20 cellular contexts compared by ENCODE assay signal in the genomic region with DNA sequence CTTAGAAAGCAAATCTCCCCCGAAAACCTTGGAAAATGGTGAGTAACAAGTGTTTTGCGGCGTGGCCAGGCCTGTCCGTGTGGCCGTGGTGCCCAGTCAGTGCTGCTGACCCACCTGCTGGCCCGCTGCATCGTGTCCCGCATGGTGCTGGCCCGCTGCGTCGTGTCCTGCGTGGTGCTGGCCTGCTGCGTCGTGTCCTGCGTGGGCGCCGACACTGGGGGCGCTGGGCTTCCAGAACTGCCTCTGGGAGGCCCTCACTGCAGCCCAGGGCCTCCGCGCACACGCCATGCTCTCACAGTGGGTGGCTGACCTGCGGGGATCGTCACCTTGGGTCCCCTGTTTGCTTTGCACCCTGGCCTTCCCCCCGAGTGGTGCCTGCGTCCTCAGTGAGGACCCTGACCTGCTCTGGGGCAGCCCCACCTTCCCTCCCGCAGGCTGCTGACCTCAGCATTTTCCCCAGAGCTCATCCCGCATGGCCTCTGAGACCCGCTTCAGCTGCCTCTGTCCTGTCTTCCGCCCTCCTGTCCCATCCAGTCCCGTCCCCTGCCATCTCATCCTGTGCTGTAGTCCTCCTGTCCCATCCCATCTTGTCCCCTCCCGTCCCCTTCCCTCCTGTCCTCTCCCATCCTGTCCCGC. TPM values are rescaled to one million over a fixed set of nuclear protein-coding genes. Genes with fewer than 3 reads are reported as not detected.
A peak's percentile ranks its signal among the peaks of the same experiment; 100 is the strongest.
DNase-seq lines count a peak whose midpoint lies in the region; ATAC-seq lines count a peak whose summit lies in the region.
"Had no signal": no experiment of that assay in that cellular context is flagged by ENCODE, and none has a peak within 500 bp of the region (broad histone marks: within the 10 kb centered on the region; RNA-seq: fewer than 3 reads in every experiment).

No MANE protein-coding gene starts in this region.

- no peaks in the 10 kb centered on the region for H3K27me3 Mint-ChIP-seq in activated CD4-positive, alpha-beta memory T cell treated with anti-CD3 and anti-CD28 coated beads, Interleukin-2, amount 10 ng/mL, durations not matched to agents 7 days and 5 days
- H3K27me3 Mint-ChIP-seq in activated CD4-positive, alpha-beta memory T cell treated with anti-CD3 and anti-CD28 coated beads for 36 hours, result no peaks in the 10 kb centered on the region
- H3K27me3 Mint-ChIP-seq: stimulated activated naive CD8-positive, alpha-beta T cell treated with anti-CD3 and anti-CD28 coated beads, Interleukin-15, Interleukin-2, amounts not matched to agents 100 ng/mL and 50 ng/mL, for 24 hours had no signal

- H3K36me3 Mint-ChIP-seq in activated CD4-positive, alpha-beta memory T cell treated with anti-CD3 and anti-CD28 coated beads, Interleukin-2, amount 10 ng/mL, durations not matched to agents 7 days and 5 days (ENCODE audit: low read depth), result peaks cover 40% of the 10 kb centered on the region
- peaks cover 36% of the 10 kb centered on the region for H3K36me3 Mint-ChIP-seq in activated CD4-positive, alpha-beta memory T cell treated with anti-CD3 and anti-CD28 coated beads for 36 hours
- H3K36me3 Mint-ChIP-seq in stimulated activated effector memory CD8-positive, alpha-beta T cell treated with anti-CD3 and anti-CD28 coated beads, Interleukin-12 subunit alpha, Interleukin-12 subunit beta, amount 100 ng/mL, for 72 hours, result peaks cover 98% of the 10 kb centered on the region

- intact Hi-C loops in activated CD4-positive, alpha-beta memory T cell treated with anti-CD3 and anti-CD28 coated beads for 36 hours (cut with micrococcal nuclease), result no loop called here

- no peak for ATAC-seq in stimulated activated effector memory CD8-positive, alpha-beta T cell treated with anti-CD3 and anti-CD28 coated beads, Interleukin-12 subunit alpha, Interleukin-12 subunit beta, amount 100 ng/mL, for 72 hours
- ATAC-seq: right cardiac atrium had no signal

- POLR2A ChIA-PET in activated CD4-positive, alpha-beta memory T cell treated with anti-CD3 and anti-CD28 coated beads, Interleukin-2, amount 10 ng/mL, durations not matched to agents 7 days and 5 days (lab: Charles Lee), result no interaction called here
- POLR2A ChIA-PET in activated CD4-positive, alpha-beta memory T cell treated with anti-CD3 and anti-CD28 coated beads for 36 hours (lab: Charles Lee), result no interaction called here

- H3K27ac Mint-ChIP-seq in activated CD4-positive, alpha-beta memory T cell treated with anti-CD3 and anti-CD28 coated beads, Interleukin-2, amount 10 ng/mL, durations not matched to agents 7 days and 5 days, result peak overlapping the region; percentile 16
- no peak overlapping the region for H3K27ac Mint-ChIP-seq in activated CD4-positive, alpha-beta memory T cell treated with anti-CD3 and anti-CD28 coated beads for 36 hours
- H3K27ac Mint-ChIP-seq in stimulated activated effector memory CD8-positive, alpha-beta T cell treated with anti-CD3 and anti-CD28 coated beads, Interleukin-12 subunit alpha, Interleukin-12 subunit beta, amount 100 ng/mL, for 72 hours, result peak overlapping the region; percentile 76
- H3K27ac Mint-ChIP-seq: stimulated activated naive CD8-positive, alpha-beta T cell treated with anti-CD3 and anti-CD28 coated beads, Interleukin-15, Interleukin-2, amounts not matched to agents 100 ng/mL and 50 ng/mL, for 24 hours had no signal

- DNase-seq in activated CD4-positive, alpha-beta memory T cell treated with anti-CD3 and anti-CD28 coated beads, Interleukin-2, amount 10 ng/mL, durations not matched to agents 7 days and 5 days, result no peak
- DNase-seq in activated CD4-positive, alpha-beta memory T cell treated with anti-CD3 and anti-CD28 coated beads for 36 hours, result no peak
- no peak for DNase-seq in stimulated activated effector memory CD8-positive, alpha-beta T cell treated with anti-CD3 and anti-CD28 coated beads, Interleukin-12 subunit alpha, Interleukin-12 subunit beta, amount 100 ng/mL, for 72 hours (ENCODE audit: low spot score in 2 of 2)
- DNase-seq in superior temporal gyrus (ENCODE audit: extremely low spot score), result no peak
- DNase-seq: activated effector memory CD4-positive, alpha-beta T cell treated with Interleukin-2 at 50 U/mL for 16 hours; amniotic stem cell; central memory CD4-positive, alpha-beta T cell; DMS153; effector CD8-positive, alpha-beta T cell; NCI-H748 treated with DMSO at 0.1 percent for 48 hours; PC-9; right cardiac atrium; T-helper 2 cell had no signal

- CTCF ChIA-PET in activated CD4-positive, alpha-beta memory T cell treated with anti-CD3 and anti-CD28 coated beads, Interleukin-2, amount 10 ng/mL, durations not matched to agents 7 days and 5 days (lab: Charles Lee), result no interaction called here
- CTCF ChIA-PET in activated CD4-positive, alpha-beta memory T cell treated with anti-CD3 and anti-CD28 coated beads for 36 hours (lab: Charles Lee), result interaction anchor here (1.8 kb wide), 1 partner anchor 70 kb away, joined by 4 read pairs; no protein-coding TSS in a partner anchor

- H3K4me3 Mint-ChIP-seq in activated CD4-positive, alpha-beta memory T cell treated with anti-CD3 and anti-CD28 coated beads, Interleukin-2, amount 10 ng/mL, durations not matched to agents 7 days and 5 days, result no peak overlapping the region
- no peak overlapping the region for H3K4me3 Mint-ChIP-seq in activated CD4-positive, alpha-beta memory T cell treated with anti-CD3 and anti-CD28 coated beads for 36 hours
- H3K4me3 Mint-ChIP-seq in stimulated activated effector memory CD8-positive, alpha-beta T cell treated with anti-CD3 and anti-CD28 coated beads, Interleukin-12 subunit alpha, Interleukin-12 subunit beta, amount 100 ng/mL, for 72 hours, result no peak overlapping the region
- H3K4me3 Mint-ChIP-seq: stimulated activated naive CD8-positive, alpha-beta T cell treated with anti-CD3 and anti-CD28 coated beads, Interleukin-15, Interleukin-2, amounts not matched to agents 100 ng/mL and 50 ng/mL, for 24 hours had no signal

- H3K9me3 Mint-ChIP-seq in activated CD4-positive, alpha-beta memory T cell treated with anti-CD3 and anti-CD28 coated beads, Interleukin-2, amount 10 ng/mL, durations not matched to agents 7 days and 5 days, result no peaks in the 10 kb centered on the region
- no peaks in the 10 kb centered on the region for H3K9me3 Mint-ChIP-seq in activated CD4-positive, alpha-beta memory T cell treated with anti-CD3 and anti-CD28 coated beads for 36 hours
- H3K9me3 Mint-ChIP-seq in stimulated activated effector memory CD8-positive, alpha-beta T cell treated with anti-CD3 and anti-CD28 coated beads, Interleukin-12 subunit alpha, Interleukin-12 subunit beta, amount 100 ng/mL, for 72 hours, result no peaks in the 10 kb centered on the region
- H3K9me3 Mint-ChIP-seq: stimulated activated naive CD8-positive, alpha-beta T cell treated with anti-CD3 and anti-CD28 coated beads, Interleukin-15, Interleukin-2, amounts not matched to agents 100 ng/mL and 50 ng/mL, for 24 hours had no signal

- peaks cover 7% of the 10 kb centered on the region for H3K4me1 Mint-ChIP-seq in activated CD4-positive, alpha-beta memory T cell treated with anti-CD3 and anti-CD28 coated beads, Interleukin-2, amount 10 ng/mL, durations not matched to agents 7 days and 5 days
- H3K4me1 Mint-ChIP-seq in activated CD4-positive, alpha-beta memory T cell treated with anti-CD3 and anti-CD28 coated beads for 36 hours (ENCODE audit: low read depth), result no peaks in the 10 kb centered on the region
- peaks cover 14% of the 10 kb centered on the region for H3K4me1 Mint-ChIP-seq in stimulated activated effector memory CD8-positive, alpha-beta T cell treated with anti-CD3 and anti-CD28 coated beads, Interleukin-12 subunit alpha, Interleukin-12 subunit beta, amount 100 ng/mL, for 72 hours

RNA-seq across cellular contexts. Expression of a gene that starts 10.6 kb away (rescaled TPM):
- total RNA-seq in activated CD4-positive, alpha-beta memory T cell treated with anti-CD3 and anti-CD28 coated beads, Interleukin-2, amount 10 ng/mL, durations not matched to agents 7 days and 5 days, result 10 to 100 TPM; 58.3 to 60.4 TPM
- total RNA-seq in activated CD4-positive, alpha-beta memory T cell treated with anti-CD3 and anti-CD28 coated beads for 36 hours, result 10 to 100 TPM; 60.8 to 64.0 TPM

RNA-seq across cellular contexts. Expression of a gene that starts 11.1 kb away (rescaled TPM):
- 100 to 1,000 TPM; 137 to 145 TPM for total RNA-seq in activated CD4-positive, alpha-beta memory T cell treated with anti-CD3 and anti-CD28 coated beads, Interleukin-2, amount 10 ng/mL, durations not matched to agents 7 days and 5 days
- total RNA-seq in activated CD4-positive, alpha-beta memory T cell treated with anti-CD3 and anti-CD28 coated beads for 36 hours, result 100 to 1,000 TPM; 123 to 134 TPM

RNA-seq across cellular contexts. Expression of a gene that starts 23.6 kb away (rescaled TPM):
- 1 to 10 TPM; 4.6 to 7.6 TPM for total RNA-seq in activated CD4-positive, alpha-beta memory T cell treated with anti-CD3 and anti-CD28 coated beads, Interleukin-2, amount 10 ng/mL, durations not matched to agents 7 days and 5 days
- 1 to 10 TPM; 2.8 to 3.4 TPM for total RNA-seq in activated CD4-positive, alpha-beta memory T cell treated with anti-CD3 and anti-CD28 coated beads for 36 hours

RNA-seq across cellular contexts. Expression of a gene that starts 30.7 kb away (rescaled TPM):
- total RNA-seq in activated CD4-positive, alpha-beta memory T cell treated with anti-CD3 and anti-CD28 coated beads, Interleukin-2, amount 10 ng/mL, durations not matched to agents 7 days and 5 days, result 1 to 10 TPM in 1 of 2 experiments, under 1 TPM in 1; 0.73 to 1.3 TPM
- 1 to 10 TPM in 1 of 2 experiments, under 1 TPM in 1; 0.56 to 1.2 TPM for total RNA-seq in activated CD4-positive, alpha-beta memory T cell treated with anti-CD3 and anti-CD28 coated beads for 36 hours
- total RNA-seq: A172, fibroblast of lung, lower leg skin, right cardiac atrium, SJSA1 had no signal

RNA-seq across cellular contexts. Expression of a gene that starts 56.4 kb away (rescaled TPM):
- total RNA-seq in activated CD4-positive, alpha-beta memory T cell treated with anti-CD3 and anti-CD28 coated beads, Interleukin-2, amount 10 ng/mL, durations not matched to agents 7 days and 5 days, result under 1 TPM; 0.70 to 0.88 TPM
- total RNA-seq in activated CD4-positive, alpha-beta memory T cell treated with anti-CD3 and anti-CD28 coated beads for 36 hours, result not detected
- total RNA-seq: fibroblast of lung, HT-29, osteoblast, PC-9, SJSA1 had no signal
